ENCODE assay signal across 33 cellular contexts in the genomic region with DNA sequence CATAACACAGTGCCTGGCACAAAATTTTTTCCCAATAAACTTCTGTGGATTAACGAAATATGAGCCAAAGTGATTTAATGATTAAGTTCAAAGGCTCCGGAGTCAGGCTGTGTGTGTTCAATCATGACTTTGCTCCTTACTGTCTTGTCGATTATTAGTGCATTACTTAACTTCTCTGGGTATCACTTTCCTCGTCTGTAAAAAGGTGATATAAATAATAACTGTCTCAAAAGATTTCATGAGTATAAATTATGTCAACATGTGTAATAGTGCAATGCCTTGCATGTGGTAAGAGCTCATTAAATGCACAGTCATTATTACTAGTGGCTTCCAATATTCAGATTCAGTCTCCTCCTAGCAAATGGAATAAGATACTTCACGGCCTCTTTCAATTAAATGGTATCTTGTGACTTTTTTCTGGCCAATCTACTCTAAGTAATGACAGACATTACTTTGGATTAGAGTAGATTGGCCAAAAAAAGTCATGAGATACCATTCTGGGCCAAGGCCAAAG. TPM values are rescaled to one million over a fixed set of nuclear protein-coding genes. Genes with fewer than 3 reads are reported as not detected.
"Had no signal": no experiment of that assay in that cellular context is flagged by ENCODE, and none has a peak within 500 bp of the region (broad histone marks: within the 10 kb centered on the region; RNA-seq: fewer than 3 reads in every experiment).

No MANE protein-coding gene starts in this region.

- H3K27ac ChIP-seq: adrenal gland, body of pancreas, esophagus muscularis mucosa, foreskin keratinocyte, gastroesophageal sphincter had no signal

- H3K27ac Mint-ChIP-seq: activated CD4-positive, alpha-beta T cell treated with anti-CD3 and anti-CD28 coated beads, Interleukin-2, amount 10 ng/mL, durations not matched to agents 24 days and 14 days; activated CD8-positive, alpha-beta T cell treated with anti-CD3 and anti-CD28 coated beads for 36 hours; activated naive CD8-positive, alpha-beta T cell treated with anti-CD3 and anti-CD28 coated beads for 36 hours; activated naive CD8-positive, alpha-beta T cell treated with anti-CD3 and anti-CD28 coated beads, Interleukin-2, amount 50 U/mL, for 24 hours; activated T-helper 17 cell treated with anti-CD3 and anti-CD28 coated beads, Interleukin-2, amount 50 U/mL, for 72 hours; effector memory CD8-positive, alpha-beta T cell; T-helper 17 cell; T-helper 2 cell treated with Interferon-gamma antibody and Interleukin-4, amounts not matched to agents 5 μg/mL and 100 μg/mL, for 36 hours had no signal

- H3K9me3 Mint-ChIP-seq: activated CD8-positive, alpha-beta T cell treated with anti-CD3 and anti-CD28 coated beads for 36 hours; activated naive CD8-positive, alpha-beta T cell treated with anti-CD3 and anti-CD28 coated beads, Interleukin-2, amount 50 U/mL, for 24 hours; activated T-cell treated with anti-CD3 and anti-CD28 coated beads, Interleukin-2, amount 50 U/mL, for 4 hours; activated T-helper 17 cell treated with anti-CD3 and anti-CD28 coated beads, Interleukin-2, amount 50 U/mL, for 72 hours; effector memory CD8-positive, alpha-beta T cell; T-helper 2 cell treated with Interferon-gamma antibody and Interleukin-4, amounts not matched to agents 5 μg/mL and 100 μg/mL, for 36 hours had no signal

- H3K27me3 Mint-ChIP-seq: activated CD4-positive, alpha-beta T cell treated with anti-CD3 and anti-CD28 coated beads for 36 hours; activated CD8-positive, alpha-beta T cell treated with anti-CD3 and anti-CD28 coated beads for 36 hours; activated naive CD8-positive, alpha-beta T cell treated with anti-CD3 and anti-CD28 coated beads for 36 hours; activated naive CD8-positive, alpha-beta T cell treated with anti-CD3 and anti-CD28 coated beads, Interleukin-2, amount 50 U/mL, for 24 hours; activated T-helper 17 cell treated with anti-CD3 and anti-CD28 coated beads, Interleukin-2, amount 50 U/mL, for 72 hours; effector memory CD8-positive, alpha-beta T cell; T-helper 17 cell had no signal

- H3K36me3 ChIP-seq: adrenal gland, esophagus muscularis mucosa, gastroesophageal sphincter had no signal

- H3K4me1 ChIP-seq: adrenal gland, body of pancreas, esophagus muscularis mucosa, gastroesophageal sphincter had no signal

- H3K9me3 ChIP-seq: adrenal gland, body of pancreas, esophagus muscularis mucosa, gastroesophageal sphincter had no signal

- DNase-seq: activated CD4-positive, alpha-beta T cell treated with anti-CD3 and anti-CD28 coated beads for 36 hours; activated CD4-positive, alpha-beta T cell treated with anti-CD3 and anti-CD28 coated beads, Interleukin-2, amount 10 ng/mL, durations not matched to agents 24 days and 14 days; activated CD4-positive, CD25-positive, alpha-beta regulatory T cell; activated CD4-positive, CD25-positive, alpha-beta regulatory T cell treated with anti-CD3 and anti-CD28 coated beads, Interleukin-2, amount 50 U/mL, for 72 hours; activated CD8-positive, alpha-beta memory T cell treated with anti-CD3 and anti-CD28 coated beads for 24 hours; activated CD8-positive, alpha-beta T cell treated with anti-CD3 and anti-CD28 coated beads for 36 hours; activated effector memory CD4-positive, alpha-beta T cell treated with Interleukin-2 at 50 U/mL for 16 hours; activated gamma-delta T cell treated with Interleukin-2 at 50 U/mL for 16 hours; activated naive CD4-positive, alpha-beta T cell treated with anti-CD3 and anti-CD28 coated beads, Interleukin-2, amount 50 U/mL, for 16 hours; activated naive CD8-positive, alpha-beta T cell treated with anti-CD3 and anti-CD28 coated beads for 36 hours; activated naive CD8-positive, alpha-beta T cell treated with anti-CD3 and anti-CD28 coated beads, Interleukin-2, amount 50 U/mL, for 24 hours; activated T-cell treated with anti-CD3 and anti-CD28 coated beads, Interleukin-2, amount 50 U/mL, for 4 hours; adrenal gland; amygdala; aorta; body of pancreas; caudate nucleus; cortex of kidney; dermis blood vessel endothelial cell; effector CD4-positive, alpha-beta T cell; effector memory CD8-positive, alpha-beta T cell; erythroblast; foreskin keratinocyte; head of caudate nucleus; T-helper 1 cell; T-helper 17 cell; T1000 had no signal

- H3K27me3 ChIP-seq: adrenal gland, body of pancreas, esophagus muscularis mucosa, gastroesophageal sphincter had no signal

- H3K4me1 Mint-ChIP-seq: T-helper 17 cell had no signal

- ATAC-seq: activated CD4-positive, alpha-beta T cell treated with anti-CD3 and anti-CD28 coated beads for 36 hours; activated CD8-positive, alpha-beta T cell treated with anti-CD3 and anti-CD28 coated beads for 36 hours; activated naive CD8-positive, alpha-beta T cell treated with anti-CD3 and anti-CD28 coated beads, Interleukin-2, amount 50 U/mL, for 24 hours; activated T-cell treated with anti-CD3 and anti-CD28 coated beads, Interleukin-2, amount 50 U/mL, for 4 hours; activated T-helper 17 cell treated with anti-CD3 and anti-CD28 coated beads, Interleukin-2, amount 50 U/mL, for 72 hours; body of pancreas; effector memory CD8-positive, alpha-beta T cell; foreskin keratinocyte; gastroesophageal sphincter; T-helper 17 cell had no signal

- H3K4me3 Mint-ChIP-seq: activated CD4-positive, alpha-beta T cell treated with anti-CD3 and anti-CD28 coated beads for 36 hours; activated CD4-positive, alpha-beta T cell treated with anti-CD3 and anti-CD28 coated beads, Interleukin-2, amount 10 ng/mL, durations not matched to agents 24 days and 14 days; activated CD8-positive, alpha-beta T cell treated with anti-CD3 and anti-CD28 coated beads for 36 hours; activated naive CD8-positive, alpha-beta T cell treated with anti-CD3 and anti-CD28 coated beads for 36 hours; activated naive CD8-positive, alpha-beta T cell treated with anti-CD3 and anti-CD28 coated beads, Interleukin-2, amount 50 U/mL, for 24 hours; activated T-cell treated with anti-CD3 and anti-CD28 coated beads, Interleukin-2, amount 50 U/mL, for 4 hours; activated T-helper 17 cell treated with anti-CD3 and anti-CD28 coated beads, Interleukin-2, amount 50 U/mL, for 72 hours; effector memory CD8-positive, alpha-beta T cell; T-helper 17 cell; T-helper 2 cell treated with Interferon-gamma antibody and Interleukin-4, amounts not matched to agents 5 μg/mL and 100 μg/mL, for 36 hours had no signal

- H3K4me3 ChIP-seq: adrenal gland, body of pancreas, esophagus muscularis mucosa, gastroesophageal sphincter had no signal

- FAIRE-seq: colon had no signal

RNA-seq across cellular contexts. Expression of a gene that starts 6.8 kb away (rescaled TPM):
- total RNA-seq: aorta, body of pancreas, chondrocyte, dermis blood vessel endothelial cell, esophagus muscularis mucosa, foreskin keratinocyte, gastroesophageal sphincter had no signal
- polyA plus RNA-seq: aorta, foreskin keratinocyte had no signal

RNA-seq across cellular contexts. Expression of a gene that starts 59.2 kb away (rescaled TPM):
- total RNA-seq: activated CD8-positive, alpha-beta T cell treated with anti-CD3 and anti-CD28 coated beads for 36 hours; adrenal gland; aorta; body of pancreas; dermis blood vessel endothelial cell; esophagus muscularis mucosa; foreskin keratinocyte; gastroesophageal sphincter had no signal
- polyA plus RNA-seq: adrenal gland, aorta, foreskin keratinocyte had no signal
